Comparison of ENCODE assay signal across 1 cellular context in the genomic region with DNA sequence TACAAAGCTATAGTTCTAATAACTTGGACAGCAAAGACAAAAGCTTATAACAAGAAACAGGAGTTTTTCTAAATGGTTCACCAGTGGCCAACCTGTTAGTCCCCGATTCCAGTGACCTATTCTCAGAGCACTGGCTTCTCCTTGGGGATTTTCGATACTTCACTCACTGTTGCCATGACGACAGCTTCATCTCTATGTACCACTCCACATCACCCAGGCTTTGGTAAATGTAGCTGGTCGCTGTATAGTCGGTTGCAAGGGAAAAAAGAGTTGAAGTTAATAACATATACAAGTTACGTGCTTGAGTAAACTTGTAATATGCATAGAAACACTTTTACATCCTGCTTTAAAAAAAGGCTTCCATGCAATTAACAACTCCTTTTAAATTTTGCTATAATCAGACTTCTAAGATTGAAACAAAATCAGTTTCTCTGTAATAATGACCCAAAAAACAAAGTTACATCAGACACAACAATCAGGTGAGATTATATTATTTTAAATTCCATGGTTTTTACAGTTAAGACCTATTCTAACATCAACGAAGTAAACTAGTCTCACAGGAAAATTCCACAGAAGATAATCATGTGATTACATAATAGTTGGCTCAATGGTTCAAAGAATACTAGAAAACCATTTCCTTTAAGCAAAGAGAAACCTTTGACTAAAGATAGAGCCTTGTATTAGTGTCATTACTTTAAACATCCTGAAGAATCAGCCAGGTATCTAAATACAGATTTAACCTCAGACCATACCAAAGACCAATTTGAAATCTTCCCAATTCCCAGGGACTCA.
TF ChIP-seq lines count a peak whose summit lies in the region.

No MANE protein-coding gene starts in this region.

TF ChIP-seq in H1, 55 proteins besides CTCF, POLR2A, EP300 and RAD21:
- TF ChIP-seq POLR2AphosphoS5 (IDR thresholded peaks at IDR 0.05; ENCODE audit: low read depth, low read length) (peak; percentile 20; the same call in 1 of the 2 replicates), EGR1 (IDR thresholded peaks at IDR 0.05; ENCODE audit: borderline replicate concordance, low read depth, low read length) (no peak)
